Comparison of ENCODE assay signal across 11 cellular contexts in the genomic region with DNA sequence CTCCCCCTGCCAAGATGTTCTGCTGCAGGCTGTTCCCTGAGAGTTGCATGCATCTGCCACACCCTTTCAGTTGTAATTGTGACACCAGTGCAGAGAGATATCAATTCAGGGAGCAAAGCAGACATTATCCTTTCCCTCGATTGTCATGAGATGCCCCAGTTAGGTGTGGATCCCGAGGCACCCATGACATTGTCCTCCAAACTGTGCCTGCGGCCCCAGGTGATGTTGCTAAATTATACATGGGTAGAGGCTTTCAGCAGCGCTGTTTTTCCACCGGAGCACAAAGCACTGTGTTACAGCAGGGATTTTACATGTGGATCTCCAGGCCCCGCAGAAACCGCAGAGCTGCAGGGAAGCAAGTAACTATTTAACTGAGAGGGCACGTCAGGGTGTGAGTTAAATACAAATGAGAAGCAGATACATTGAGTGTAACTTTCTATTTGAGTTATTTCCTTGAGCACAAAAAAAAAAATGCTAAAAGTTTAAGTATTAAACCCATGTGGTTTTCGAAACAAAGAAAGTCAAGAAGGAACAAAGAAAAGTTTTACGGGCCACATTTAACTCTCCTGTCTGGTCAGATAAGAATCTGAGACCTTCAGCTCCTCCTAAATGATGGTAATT.
A peak's percentile ranks its signal among the peaks of the same experiment; 100 is the strongest.
DNase-seq lines count a peak whose midpoint lies in the region; ATAC-seq, FAIRE-seq and TF ChIP-seq lines count a peak whose summit lies in the region.
"Had no signal": no experiment of that assay in that cellular context is flagged by ENCODE, and none has a peak within 500 bp of the region (broad histone marks: within the 10 kb centered on the region; RNA-seq: fewer than 3 reads in every experiment).

No MANE protein-coding gene starts in this region.

- peak overlapping the region; percentile 5 for H3K4me3 Mint-ChIP-seq in natural killer cell treated with Interleukin-12 subunit alpha and Interleukin-12 subunit beta and Interleukin-15 and Interleukin-18, amount 100 ng/mL, for 72 hours
- no peak overlapping the region for H3K4me3 Mint-ChIP-seq in natural killer cell
- H3K4me3 Mint-ChIP-seq: nephron progenitor cell had no signal

- 7% methylated on average over 10 of the region's 10 CpGs for WGBS in GM12878 (ENCODE audit: insufficient coverage, insufficient replicate concordance, low lambda C conversion rate, missing lambda C conversion rate)

- peak in 1 of 2 experiments; percentile 43; a peak in 2 of 4 replicates for TF ChIP-seq EP300 in GM12878 (IDR thresholded peaks at IDR 0.05; ENCODE audit: borderline replicate concordance in 1 of 2, control insufficient read depth in 1 of 2, low read depth in 2 of 2, low read length in 2 of 2)

- no peaks in the 10 kb centered on the region for H3K79me2 ChIP-seq in GM12878 (ENCODE audit: control insufficient read depth, insufficient read depth, low read length)

- peaks cover 7 to 18% of the 10 kb centered on the region in 2 donors for H3K27me3 Mint-ChIP-seq in natural killer cell treated with Interleukin-12 subunit alpha and Interleukin-12 subunit beta and Interleukin-15 and Interleukin-18, amount 100 ng/mL, for 72 hours
- H3K27me3 Mint-ChIP-seq in natural killer cell (ENCODE audit: low read depth in 2 of 2): peaks cover 3 to 12% of the 10 kb centered on the region in 2 donors

- H4K20me1 ChIP-seq in GM12878 (ENCODE audit: control insufficient read depth, insufficient read depth): no peaks in the 10 kb centered on the region

- no peak for DNase-seq in natural killer cell treated with Interleukin-12 subunit alpha and Interleukin-12 subunit beta and Interleukin-15 and Interleukin-18, amount 100 ng/mL, for 72 hours (ENCODE audit: low spot score)
- no peak for DNase-seq in natural killer cell
- no peak for DNase-seq in GM12878 (ENCODE audit: low read depth, low spot score)
- no peak for DNase-seq in urothelium cell line (ENCODE audit: low spot score)
- DNase-seq in Right ventricle myocardium superior: no peak
- DNase-seq in GM19238 (ENCODE audit: insufficient read length, low spot score): no peak
- DNase-seq in DMS 273 treated with DMSO at 0.1 percent for 48 hours (lab: John Stamatoyannopoulos, UW): no peak
- DNase-seq: foreskin fibroblast, NCI-H1694, nephron progenitor cell had no signal

- in situ Hi-C loops in GM12878 (cut with MboI): no loop called here

- H3K27ac Mint-ChIP-seq in natural killer cell treated with Interleukin-12 subunit alpha and Interleukin-12 subunit beta and Interleukin-15 and Interleukin-18, amount 100 ng/mL, for 72 hours: no peak overlapping the region
- H3K27ac Mint-ChIP-seq in natural killer cell: no peak overlapping the region
- H3K27ac Mint-ChIP-seq: nephron progenitor cell had no signal

- POLR2A ChIA-PET in GM12878 (lab: Charles Lee): interaction anchor here (1.1 to 1.3 kb wide), 2 partner anchors 25 to 155 kb away, joined by 3 to 4 read pairs; no protein-coding TSS in a partner anchor

- H3K36me3 ChIP-seq in GM12878 (ENCODE audit: control insufficient read depth in 2 of 2, insufficient read depth in 2 of 2, low read length in 1 of 2): no peaks in the 10 kb centered on the region

- no TSS peak for BruUV-seq in GM12878 (replicated peaks; lab: Mats Ljungman, UMichigan)

- H3K4me2 ChIP-seq in GM12878 (ENCODE audit: control insufficient read depth, insufficient read depth): no peak overlapping the region

- no peak for TF ChIP-seq RAD21 in GM12878 (IDR thresholded peaks at IDR 0.05; ENCODE audit: insufficient read depth, low read depth, low read length)

- H3K4me1 ChIP-seq in GM12878 (ENCODE audit: control insufficient read depth, insufficient read depth, low read length): peaks cover 11% of the 10 kb centered on the region

- no peak overlapping the region for H2AFZ ChIP-seq in GM12878 (ENCODE audit: control insufficient read depth, low read depth, low read length)

- RAD21 ChIA-PET in GM12878 (lab: Charles Lee; ENCODE audit: unreplicated experiment): interaction anchor here (0.8 to 2.0 kb wide), 7 partner anchors 10 to 1834 kb away, joined by 3 to 8 read pairs (median 4); no protein-coding TSS in a partner anchor

- no peaks in the 10 kb centered on the region for H3K9me3 Mint-ChIP-seq in natural killer cell treated with Interleukin-12 subunit alpha and Interleukin-12 subunit beta and Interleukin-15 and Interleukin-18, amount 100 ng/mL, for 72 hours
- no peaks in the 10 kb centered on the region for H3K9me3 Mint-ChIP-seq in natural killer cell

- TF ChIP-seq CTCF in natural killer cell (IDR thresholded peaks at IDR 0.05) (no peak), GM12878 (IDR thresholded peaks at IDR 0.05 in 2 of 3, conservative IDR thresholded peaks at IDR 0.05 in 1 of 3; ENCODE audit: control insufficient read depth in 2 of 3, extremely low read depth in 1 of 3, insufficient read depth in 1 of 3, low read depth in 3 of 3, low read length in 3 of 3) (no peak)

- peaks cover 0 to 11% of the 10 kb centered on the region in 2 experiments; a peak in 3 of 4 replicates for H3K27me3 ChIP-seq in GM12878 (replicated peaks in 1 of 2; ENCODE audit: control insufficient read depth in 2 of 2, insufficient read depth in 2 of 2, low read length in 1 of 2)

- peaks cover 19 to 30% of the 10 kb centered on the region in 2 donors for H3K4me1 Mint-ChIP-seq in natural killer cell treated with Interleukin-12 subunit alpha and Interleukin-12 subunit beta and Interleukin-15 and Interleukin-18, amount 100 ng/mL, for 72 hours (ENCODE audit: low read depth in 2 of 2)
- H3K4me1 Mint-ChIP-seq in natural killer cell: peaks cover 4 to 11% of the 10 kb centered on the region in 2 donors

- no peak for TF ChIP-seq POLR2A in GM12878 (IDR thresholded peaks at IDR 0.05; ENCODE audit: low read depth, low read length)

- SMC1A ChIA-PET in GM12878 (lab: Charles Lee; ENCODE audit: uncharacterized antibody, unreplicated experiment): interaction anchor here (0.8 to 4.1 kb wide), 11 partner anchors 10 to 218 kb away, joined by 3 to 18 read pairs (median 4); no protein-coding TSS in a partner anchor

- H3K9me3 ChIP-seq in GM12878 (replicated peaks; ENCODE audit: control insufficient read depth, insufficient read depth, low read length): no peaks in the 10 kb centered on the region; the same call in 2 of the 3 replicates

- intact Hi-C loops in natural killer cell (cut with micrococcal nuclease) (no loop called here), GM12878 (cut with micrococcal nuclease; ENCODE audit: unreplicated experiment) (no loop called here), Right ventricle myocardium superior (cut with DNase I) (no loop called here)

- no peak overlapping the region for H3K4me3 ChIP-seq in GM12878

- H3K9ac ChIP-seq in GM12878 (ENCODE audit: control insufficient read depth, insufficient read depth, low read length): no peak overlapping the region

- peak in 1 of 2 donors; percentile 70 for ATAC-seq in natural killer cell treated with Interleukin-12 subunit alpha and Interleukin-12 subunit beta and Interleukin-15 and Interleukin-18, amount 100 ng/mL, for 72 hours
- ATAC-seq in natural killer cell: no peak
- ATAC-seq in HG02938 (IDR thresholded peaks at IDR 0.05; ENCODE audit: unreplicated experiment): peak; percentile 83
- ATAC-seq in GM12878: peak; percentile 81
- ATAC-seq in Right ventricle myocardium superior (ENCODE audit: poor library complexity): no peak

- peaks cover 4% of the 10 kb centered on the region for H3K36me3 Mint-ChIP-seq in natural killer cell treated with Interleukin-12 subunit alpha and Interleukin-12 subunit beta and Interleukin-15 and Interleukin-18, amount 100 ng/mL, for 72 hours
- H3K36me3 Mint-ChIP-seq in natural killer cell: no peaks in the 10 kb centered on the region

- CTCF ChIA-PET in GM12878 (lab: Yijun Ruan, JAX): interaction anchor here (0.6 to 1.3 kb wide), 7 partner anchors 19 to 176 kb away, joined by 3 to 6 read pairs (median 4); no protein-coding TSS in a partner anchor

- no peak overlapping the region for H3K27ac ChIP-seq in GM12878 (ENCODE audit: control insufficient read depth, insufficient read depth)

- FAIRE-seq in GM12878 (lab: Jason Lieb, UNC) (no peak), urothelium cell line (lab: Jason Lieb, UNC) (peak; percentile 73)

TF ChIP-seq in GM12878, 131 proteins besides CTCF, POLR2A, EP300 and RAD21 (continues in another document):
- TF ChIP-seq, protein P1, sequence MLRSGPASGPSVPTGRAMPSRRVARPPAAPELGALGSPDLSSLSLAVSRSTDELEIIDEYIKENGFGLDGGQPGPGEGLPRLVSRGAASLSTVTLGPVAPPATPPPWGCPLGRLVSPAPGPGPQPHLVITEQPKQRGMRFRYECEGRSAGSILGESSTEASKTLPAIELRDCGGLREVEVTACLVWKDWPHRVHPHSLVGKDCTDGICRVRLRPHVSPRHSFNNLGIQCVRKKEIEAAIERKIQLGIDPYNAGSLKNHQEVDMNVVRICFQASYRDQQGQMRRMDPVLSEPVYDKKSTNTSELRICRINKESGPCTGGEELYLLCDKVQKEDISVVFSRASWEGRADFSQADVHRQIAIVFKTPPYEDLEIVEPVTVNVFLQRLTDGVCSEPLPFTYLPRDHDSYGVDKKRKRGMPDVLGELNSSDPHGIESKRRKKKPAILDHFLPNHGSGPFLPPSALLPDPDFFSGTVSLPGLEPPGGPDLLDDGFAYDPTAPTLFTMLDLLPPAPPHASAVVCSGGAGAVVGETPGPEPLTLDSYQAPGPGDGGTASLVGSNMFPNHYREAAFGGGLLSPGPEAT (IDR thresholded peaks at IDR 0.05; ENCODE audit: low read depth): peak; percentile 55; the same call in 1 of the 2 replicates
- TF ChIP-seq ZNF384 (IDR thresholded peaks at IDR 0.05; ENCODE audit: borderline replicate concordance, low read depth, low read length) (peak; percentile 86), ZNF217 (IDR thresholded peaks at IDR 0.05) (peak; percentile 93), RUNX3 (IDR thresholded peaks at IDR 0.05; ENCODE audit: low read length) (peak; percentile 59), STAT3 (IDR thresholded peaks at IDR 0.05; ENCODE audit: low read depth, low read length) (no peak), MTA2 (IDR thresholded peaks at IDR 0.05; ENCODE audit: low read depth) (peak; percentile 67; the same call in 1 of the 2 replicates), SIN3A (IDR thresholded peaks at IDR 0.05; ENCODE audit: low read depth, low read length) (no peak), NR2F1 (conservative IDR thresholded peaks at IDR 0.05) (peak; percentile 62), JUND (IDR thresholded peaks at IDR 0.05; ENCODE audit: low read depth, low read length) (peak; percentile 40; the same call in 1 of the 2 replicates), IKZF2 (IDR thresholded peaks at IDR 0.05) (peak; percentile 58 to 64; a peak in 2 of 4 replicates)

Comparison
In these comparisons a context has a peak if more than half of its experiments do, and no peak if none do; other contexts are left out.
1. ATAC-seq: peak in HG02938 (single experiment) and GM12878 (single experiment); none in natural killer cell (0 of 3) and Right ventricle myocardium superior (single experiment).